In genomic region chr2:151716721-151717120, GRCh38 we compare ENCODE assay signal across 31 cellular contexts. TPM values are rescaled to one million over a fixed set of nuclear protein-coding genes. Genes with fewer than 3 reads are reported as not detected.
DNase-seq lines count a peak whose midpoint lies in the region; ATAC-seq, FAIRE-seq and TF ChIP-seq lines count a peak whose summit lies in the region.
"Had no signal": no experiment of that assay in that cellular context is flagged by ENCODE, and none has a peak within 500 bp of the region (broad histone marks: within the 10 kb centered on the region; RNA-seq: fewer than 3 reads in every experiment).

No MANE protein-coding gene starts in this region.

- no peaks in the 10 kb centered on the region for H3K4me1 Mint-ChIP-seq in GM23338

- H3K4me1 ChIP-seq in GM23338 (ENCODE audit: insufficient read depth) (no peaks in the 10 kb centered on the region), suprapubic skin (no peaks in the 10 kb centered on the region)
- H3K4me1 ChIP-seq: A549, spleen, thyroid gland had no signal

- H3K4me2 ChIP-seq in GM23338 = no peak overlapping the region
- H3K4me2 ChIP-seq: A549, neural progenitor cell had no signal

- H3K36me3 ChIP-seq in GM23338 (ENCODE audit: insufficient read depth) (no peaks in the 10 kb centered on the region; the same call in 1 of the 2 replicates), suprapubic skin (no peaks in the 10 kb centered on the region)
- H3K36me3 ChIP-seq: heart right ventricle, neural progenitor cell, spleen, thyroid gland had no signal

- no peak overlapping the region for H2AFZ ChIP-seq in GM23338
- H2AFZ ChIP-seq: neural progenitor cell had no signal

- H3K9me2 ChIP-seq in GM23338 (ENCODE audit: insufficient read depth) = peaks cover 20% of the 10 kb centered on the region; the same call in 1 of the 2 replicates

- no peak overlapping the region for H3K4me3 ChIP-seq in AG04449 (ENCODE audit: low read depth, low read length)
- no peak overlapping the region for H3K4me3 ChIP-seq in GM23338
- H3K4me3 ChIP-seq in choroid plexus epithelial cell (ENCODE audit: low read depth, low read length) = no peak overlapping the region
- no peak overlapping the region for H3K4me3 ChIP-seq in suprapubic skin
- H3K4me3 ChIP-seq: A549, heart right ventricle, mucosa of descending colon, neural progenitor cell, spleen, thyroid gland had no signal

- ATAC-seq in GM23338 = no peak
- ATAC-seq in GM19035 (IDR thresholded peaks at IDR 0.05; ENCODE audit: unreplicated experiment) = no peak
- ATAC-seq in left lobe of liver = no peak
- ATAC-seq: A549; activated CD8-positive, alpha-beta T cell treated with anti-CD3 and anti-CD28 coated beads for 36 hours; mucosa of descending colon had no signal

- CTCF ChIA-PET in AG04449 (lab: Yijun Ruan, JAX) = interaction anchor here (1.0 to 1.1 kb wide), 2 partner anchors 8 to 309 kb away, joined by 3 to 4 read pairs; no protein-coding TSS in a partner anchor

- H3K36me3 Mint-ChIP-seq in GM23338 (ENCODE audit: low read depth) = no peaks in the 10 kb centered on the region; the same call in 2 of the 3 replicates
- H3K36me3 Mint-ChIP-seq: neural progenitor cell had no signal

- H3K27me3 ChIP-seq in GM23338 (ENCODE audit: insufficient read depth) = no peaks in the 10 kb centered on the region
- H3K27me3 ChIP-seq in suprapubic skin = no peaks in the 10 kb centered on the region
- H3K27me3 ChIP-seq: heart right ventricle, neural progenitor cell, spleen, thyroid gland had no signal

- peak; percentile 14 for DNase-seq in AG04449 (ENCODE audit: low read depth, low spot score)
- peak; percentile 11 for DNase-seq in GM23338 (ENCODE audit: low spot score)
- DNase-seq in choroid plexus epithelial cell (ENCODE audit: low read depth) = peak; percentile 11
- DNase-seq in non-pigmented ciliary epithelial cell (ENCODE audit: low read depth) = peak; percentile 10
- no peak for DNase-seq in suprapubic skin (ENCODE audit: low spot score in 2 of 2)
- no peak for DNase-seq in frontal cortex (ENCODE audit: low spot score in 2 of 2)
- DNase-seq in left lobe of liver (ENCODE audit: low spot score) = no peak
- DNase-seq: activated CD4-positive, CD25-positive, alpha-beta regulatory T cell; activated CD8-positive, alpha-beta T cell treated with anti-CD3 and anti-CD28 coated beads for 36 hours; activated effector memory CD4-positive, alpha-beta T cell treated with anti-CD3 and anti-CD28 coated beads, Interleukin-2, amount 50 U/mL, for 16 hours; activated T-cell treated with anti-CD3 and anti-CD28 coated beads for 4 hours; DMS 273 treated with DMSO at 0.1 percent for 48 hours; effector memory CD4-positive, alpha-beta T cell; heart right ventricle; mucosa of descending colon; NCI-H1092; NCI-H1930; NCI-H2227 treated with DMSO at 0.1 percent for 48 hours; NCI-H774; Right ventricle myocardium superior; spleen; stimulated activated CD4-positive, alpha-beta T cell treated with anti-CD3 and anti-CD28 coated beads, Interleukin-4, amount 100 ng/mL, for 24 hours; stimulated activated naive CD4-positive, alpha-beta T cell treated with Interleukin-2 at 50 U/mL for 16 hours; SW 1271; thyroid gland had no signal

- TF ChIP-seq EP300 in suprapubic skin (IDR thresholded peaks at IDR 0.05) = no peak

- POLR2A ChIA-PET in AG04449 (lab: Yijun Ruan, JAX) = no interaction called here

- H3K79me2 ChIP-seq in GM23338 (replicated peaks; ENCODE audit: insufficient read depth) = no peaks in the 10 kb centered on the region

- H3K9me3 ChIP-seq in suprapubic skin = no peaks in the 10 kb centered on the region
- H3K9me3 ChIP-seq: A549, heart right ventricle, mucosa of descending colon, spleen, thyroid gland had no signal

- FAIRE-seq in frontal cortex (lab: Jason Lieb, UNC) = no peak
- FAIRE-seq: A549, colon, G401.6 had no signal

- no peak for TF ChIP-seq POLR2A in suprapubic skin (IDR thresholded peaks at IDR 0.05)

- no peaks in the 10 kb centered on the region for H4K20me1 ChIP-seq in GM23338 (replicated peaks; ENCODE audit: insufficient read depth)

- H3K27ac ChIP-seq in GM23338 (ENCODE audit: low read depth) (no peak overlapping the region), suprapubic skin (no peak overlapping the region)
- H3K27ac ChIP-seq: A549, heart right ventricle, neural progenitor cell, spleen, thyroid gland had no signal

- no peaks in the 10 kb centered on the region for H3F3A ChIP-seq in GM23338 (replicated peaks; ENCODE audit: low read depth)

- 96% methylated on average over 2 of the region's 2 CpGs for WGBS in suprapubic skin

- H3K4me3 Mint-ChIP-seq in GM23338 = no peak overlapping the region
- H3K4me3 Mint-ChIP-seq: activated CD8-positive, alpha-beta T cell treated with anti-CD3 and anti-CD28 coated beads for 36 hours; neural progenitor cell had no signal

- no peaks in the 10 kb centered on the region for H3K9me3 Mint-ChIP-seq in GM23338
- H3K9me3 Mint-ChIP-seq: activated CD8-positive, alpha-beta T cell treated with anti-CD3 and anti-CD28 coated beads for 36 hours; neural progenitor cell had no signal

- TF ChIP-seq CTCF in AG04449 (IDR thresholded peaks at IDR 0.05; ENCODE audit: insufficient read depth, low read length, missing control alignments) = no peak
- no peak for TF ChIP-seq CTCF in GM23338 (conservative IDR thresholded peaks at IDR 0.05; ENCODE audit: low read depth in 2 of 2)
- no peak for TF ChIP-seq CTCF in choroid plexus epithelial cell (conservative IDR thresholded peaks at IDR 0.05; ENCODE audit: low read depth, low read length)
- TF ChIP-seq CTCF in suprapubic skin (IDR thresholded peaks at IDR 0.05) = no peak

- peaks cover 3% of the 10 kb centered on the region for H3K27me3 Mint-ChIP-seq in GM23338 (ENCODE audit: insufficient read depth, low read depth, poor library complexity)
- H3K27me3 Mint-ChIP-seq: activated CD8-positive, alpha-beta T cell treated with anti-CD3 and anti-CD28 coated beads for 36 hours; progenitor cell of endocrine pancreas had no signal

- H3K27ac Mint-ChIP-seq in GM23338 = no peak overlapping the region
- H3K27ac Mint-ChIP-seq: activated CD8-positive, alpha-beta T cell treated with anti-CD3 and anti-CD28 coated beads for 36 hours; neural progenitor cell; progenitor cell of endocrine pancreas had no signal

TF ChIP-seq in GM23338, 12 proteins besides CTCF, POLR2A, EP300 and RAD21 (continues in another document):
- TF ChIP-seq JUNB (IDR thresholded peaks at IDR 0.05; ENCODE audit: unreplicated experiment) (no peak), ETS1 (IDR thresholded peaks at IDR 0.05) (no peak), ZNF331 (CRISPR knock-in tag; IDR thresholded peaks at IDR 0.05; ENCODE audit: low read depth) (no peak), NANOG (IDR thresholded peaks at IDR 0.05; ENCODE audit: borderline replicate concordance) (no peak)

RNA-seq across cellular contexts. Expression of gene NEB, which starts 17.6 kb away (rescaled TPM):
- 8.2 and 13.7 TPM in 2 replicates for total RNA-seq in GM23338 (2014; rRNA removed; shearing (Covaris generic))
- 4.9 and 6.2 TPM in 2 replicates for polyA plus RNA-seq in GM23338 (2016; fragmentation: Nextera tagmentation; extraction: Ambion mirVana)
- total RNA-seq in suprapubic skin = 10 to 100 TPM in 1 of 4 donors, 1 to 10 TPM in 3; 5.4 to 19.1 (median 7.4) TPM
- total RNA-seq in frontal cortex = 0.41 TPM
- total RNA-seq in left lobe of liver = 0.91 TPM

Comparison
In these comparisons a context has a peak if more than half of its experiments do, and no peak if none do; other contexts are left out.
1. DNase-seq: peak in AG04449 (single experiment), GM23338 (single experiment), choroid plexus epithelial cell (single experiment) and non-pigmented ciliary epithelial cell (single experiment); none in suprapubic skin (0 of 2), frontal cortex (0 of 2) and left lobe of liver (single experiment).